32 cellular contexts compared by ENCODE assay signal in genomic region chr21:19810779-19811178, GRCh38.
A peak's percentile ranks its signal among the peaks of the same experiment; 100 is the strongest.
DNase-seq lines count a peak whose midpoint lies in the region; ATAC-seq and TF ChIP-seq lines count a peak whose summit lies in the region.
"Had no signal": no experiment of that assay in that cellular context is flagged by ENCODE, and none has a peak within 500 bp of the region (broad histone marks: within the 10 kb centered on the region; RNA-seq: fewer than 3 reads in every experiment).

No MANE protein-coding gene starts in this region.

- no peaks in the 10 kb centered on the region for H3K36me3 Mint-ChIP-seq in activated CD8-positive, alpha-beta T cell treated with anti-CD3 and anti-CD28 coated beads for 36 hours (ENCODE audit: low read depth)
- H3K36me3 Mint-ChIP-seq: activated CD4-positive, alpha-beta memory T cell treated with anti-CD3 and anti-CD28 coated beads for 36 hours; CD8-positive, alpha-beta memory T cell; memory B cell had no signal

- peak; percentile 17 for DNase-seq in H4 (ENCODE audit: low spot score)
- peak; percentile 15 for DNase-seq in NB4 (ENCODE audit: low read depth)
- DNase-seq in body of pancreas: no peak
- no peak for DNase-seq in left lung
- DNase-seq in NOMO-1 treated with dmso at 0.1 percent for 144 hours (lab: John Stamatoyannopoulos, UW; ENCODE audit: unreplicated experiment): no peak
- DNase-seq in activated CD8-positive, alpha-beta T cell treated with anti-CD3 and anti-CD28 coated beads for 36 hours: no peak
- DNase-seq: activated CD4-positive, alpha-beta memory T cell treated with anti-CD3 and anti-CD28 coated beads for 36 hours; activated CD4-positive, alpha-beta T cell treated with anti-CD3 and anti-CD28 coated beads for 1 hour; activated CD8-positive, alpha-beta memory T cell treated with anti-CD3 and anti-CD28 coated beads, Interleukin-2, amount 50 U/mL, for 4 hours; activated naive CD4-positive, alpha-beta T cell treated with Interleukin-2 at 50 U/mL for 16 hours; CD8-positive, alpha-beta memory T cell; GM23248; Karpas-422; left colon; NCI-H1048; NCI-H1694; NCI-H446 treated with DMSO at 0.1 percent for 48 hours; right cardiac atrium; stimulated activated CD4-positive, alpha-beta T cell treated with anti-CD3 and anti-CD28 coated beads, Interleukin-1b, Interleukin-23, amount 100 ng/mL, for 48 hours; stimulated activated CD8-positive, alpha-beta memory T cell treated with anti-CD3 and anti-CD28 coated beads, Interleukin-4, amount 100 ng/mL, for 48 hours; testis had no signal

- no peak for TF ChIP-seq POLR2A in NB4 (IDR thresholded peaks at IDR 0.05; ENCODE audit: extremely low read depth, insufficient read length)
- no peak for TF ChIP-seq POLR2A in body of pancreas (IDR thresholded peaks at IDR 0.05)

- H3K4me1 ChIP-seq in body of pancreas: peaks cover 3% of the 10 kb centered on the region
- H3K4me1 ChIP-seq in left lung: no peaks in the 10 kb centered on the region
- H3K4me1 ChIP-seq: parathyroid adenoma, testis had no signal

- no peak overlapping the region for H3K4me3 Mint-ChIP-seq in activated CD8-positive, alpha-beta T cell treated with anti-CD3 and anti-CD28 coated beads for 36 hours
- H3K4me3 Mint-ChIP-seq: activated CD4-positive, alpha-beta memory T cell treated with anti-CD3 and anti-CD28 coated beads for 36 hours; activated T-helper 1 cell treated with anti-CD3 and anti-CD28 coated beads, Interleukin-12 subunit alpha, Interleukin-12 subunit beta, Interleukin-2, Interleukin-4 antibody, amounts not matched to agents 30 ng/mL and 10 ng/mL and 1 ng/mL, durations not matched to agents 14 hours and 24 hours and 36 hours; CD8-positive, alpha-beta memory T cell; central memory CD8-positive, alpha-beta T cell; dendritic cell treated with granulocyte-macrophage colony-stimulating factor and Interleukin-4, amounts not matched to agents 40 ng/mL and 50 ng/mL, for 4 days; memory B cell; stimulated activated naive CD8-positive, alpha-beta T cell treated with anti-CD3 and anti-CD28 coated beads, Interleukin-15, Interleukin-2, amounts not matched to agents 100 ng/mL and 50 ng/mL, for 24 hours; T-helper 1 cell treated with Interleukin-12 subunit alpha and Interleukin-12 subunit beta and Interleukin-4 antibody, amounts not matched to agents 30 μg/mL and 1 μg/mL, for 36 hours had no signal

- no peak overlapping the region for H3K27ac Mint-ChIP-seq in activated CD8-positive, alpha-beta T cell treated with anti-CD3 and anti-CD28 coated beads for 36 hours
- H3K27ac Mint-ChIP-seq: activated CD4-positive, alpha-beta memory T cell treated with anti-CD3 and anti-CD28 coated beads for 36 hours; activated T-helper 1 cell treated with anti-CD3 and anti-CD28 coated beads, Interleukin-12 subunit alpha, Interleukin-12 subunit beta, Interleukin-2, Interleukin-4 antibody, amounts not matched to agents 30 ng/mL and 10 ng/mL and 1 ng/mL, durations not matched to agents 14 hours and 24 hours and 36 hours; CD8-positive, alpha-beta memory T cell; dendritic cell treated with granulocyte-macrophage colony-stimulating factor and Interleukin-4, amounts not matched to agents 40 ng/mL and 50 ng/mL, for 4 days; memory B cell; stimulated activated naive CD8-positive, alpha-beta T cell treated with anti-CD3 and anti-CD28 coated beads, Interleukin-15, Interleukin-2, amounts not matched to agents 100 ng/mL and 50 ng/mL, for 24 hours; T-helper 1 cell treated with Interleukin-12 subunit alpha and Interleukin-12 subunit beta and Interleukin-4 antibody, amounts not matched to agents 30 μg/mL and 1 μg/mL, for 36 hours had no signal

- CTCF ChIA-PET in activated CD8-positive, alpha-beta T cell treated with anti-CD3 and anti-CD28 coated beads for 36 hours (lab: Charles Lee): no interaction called here

- H3K4me3 ChIP-seq in NB4 (ENCODE audit: low read depth, low read length) (no peak overlapping the region), body of pancreas (no peak overlapping the region), left lung (no peak overlapping the region)
- H3K4me3 ChIP-seq: GM12878, GM23248, SK-N-MC, smooth muscle cell, testis had no signal

- H3K27me3 Mint-ChIP-seq in activated CD8-positive, alpha-beta T cell treated with anti-CD3 and anti-CD28 coated beads for 36 hours: no peaks in the 10 kb centered on the region
- H3K27me3 Mint-ChIP-seq: activated CD4-positive, alpha-beta memory T cell treated with anti-CD3 and anti-CD28 coated beads for 36 hours; CD8-positive, alpha-beta memory T cell; central memory CD8-positive, alpha-beta T cell; dendritic cell treated with granulocyte-macrophage colony-stimulating factor and Interleukin-4, amounts not matched to agents 40 ng/mL and 50 ng/mL, for 4 days; memory B cell; stimulated activated naive CD8-positive, alpha-beta T cell treated with anti-CD3 and anti-CD28 coated beads, Interleukin-15, Interleukin-2, amounts not matched to agents 100 ng/mL and 50 ng/mL, for 24 hours had no signal

- no peaks in the 10 kb centered on the region for H3K27me3 ChIP-seq in body of pancreas
- H3K27me3 ChIP-seq in left lung: no peaks in the 10 kb centered on the region
- H3K27me3 ChIP-seq: testis had no signal

- WGBS in body of pancreas, 2 donors: 39 to 40% methylated on average over 5 of the region's 5 CpGs

- peaks cover 12% of the 10 kb centered on the region for H3K9me3 Mint-ChIP-seq in activated CD8-positive, alpha-beta T cell treated with anti-CD3 and anti-CD28 coated beads for 36 hours

- POLR2A ChIA-PET in activated CD8-positive, alpha-beta T cell treated with anti-CD3 and anti-CD28 coated beads for 36 hours (lab: Charles Lee): no interaction called here

- no peak for TF ChIP-seq CTCF in NB4 (IDR thresholded peaks at IDR 0.05; ENCODE audit: low read depth, low read length)
- no peak for TF ChIP-seq CTCF in body of pancreas (IDR thresholded peaks at IDR 0.05)
- TF ChIP-seq CTCF in left lung (IDR thresholded peaks at IDR 0.05): no peak
- TF ChIP-seq CTCF in activated CD8-positive, alpha-beta T cell treated with anti-CD3 and anti-CD28 coated beads for 36 hours (IDR thresholded peaks at IDR 0.05): no peak

- no peaks in the 10 kb centered on the region for H3K9me3 ChIP-seq in body of pancreas
- peaks cover 0 to 8% of the 10 kb centered on the region in 2 donors for H3K9me3 ChIP-seq in left lung
- H3K9me3 ChIP-seq: testis had no signal

- H3K36me3 ChIP-seq in body of pancreas (replicated peaks in 1 of 2; ENCODE audit: insufficient read depth in 1 of 2, low read depth in 2 of 2) (no peaks in the 10 kb centered on the region), left lung (no peaks in the 10 kb centered on the region)

- H3K27ac ChIP-seq in body of pancreas (no peak overlapping the region), left lung (no peak overlapping the region)
- H3K27ac ChIP-seq: GM23248, parathyroid adenoma, SK-N-MC, testis had no signal

- ATAC-seq in body of pancreas (peak; percentile 75), left lung (peak; percentile 29), HG02884 (IDR thresholded peaks at IDR 0.05; ENCODE audit: unreplicated experiment) (no peak)
- no peak for ATAC-seq in activated CD8-positive, alpha-beta T cell treated with anti-CD3 and anti-CD28 coated beads for 36 hours
- ATAC-seq: GM12878, left colon, right cardiac atrium had no signal

- H3K4me1 Mint-ChIP-seq in activated CD8-positive, alpha-beta T cell treated with anti-CD3 and anti-CD28 coated beads for 36 hours (ENCODE audit: low read depth): no peaks in the 10 kb centered on the region
- H3K4me1 Mint-ChIP-seq: CD8-positive, alpha-beta memory T cell; central memory CD8-positive, alpha-beta T cell; memory B cell had no signal

- intact Hi-C loops in body of pancreas (cut with DNase I): no loop called here
- intact Hi-C loops in left lung (cut with DNase I): no loop called here
- intact Hi-C loops in activated CD8-positive, alpha-beta T cell treated with anti-CD3 and anti-CD28 coated beads for 36 hours (cut with micrococcal nuclease): no loop called here

Comparison
In these comparisons a context has a peak if more than half of its experiments do, and no peak if none do; other contexts are left out.
1. DNase-seq: peak in H4 (single experiment) and NB4 (single experiment); none in body of pancreas (0 of 4), left lung (0 of 2), NOMO-1 treated with dmso at 0.1 percent for 144 hours (single experiment) and activated CD8-positive, alpha-beta T cell treated with anti-CD3 and anti-CD28 coated beads for 36 hours (single experiment).
2. ATAC-seq: peak in body of pancreas (single experiment) and left lung (single experiment); none in HG02884 (single experiment) and activated CD8-positive, alpha-beta T cell treated with anti-CD3 and anti-CD28 coated beads for 36 hours (single experiment).